2 cellular contexts compared by ENCODE assay signal in genomic region chr14:38248629-38249028, GRCh38.
TF ChIP-seq lines count a peak whose summit lies in the region.

No MANE protein-coding gene starts in this region.

TF ChIP-seq in H1, 55 proteins besides CTCF, POLR2A, EP300 and RAD21:
- TF ChIP-seq SRF (IDR thresholded peaks at IDR 0.05; ENCODE audit: low read depth, low read length) (no peak), RXRA (IDR thresholded peaks at IDR 0.05; ENCODE audit: insufficient read depth, low read depth, low read length) (no peak), BCL11A (IDR thresholded peaks at IDR 0.05; ENCODE audit: low read depth in 2 of 2, low read length in 2 of 2) (no peak), NRF1 (IDR thresholded peaks at IDR 0.05; ENCODE audit: low read depth, low read length) (no peak), TAF1 (IDR thresholded peaks at IDR 0.05; ENCODE audit: low read depth, low read length) (no peak), SP1 (IDR thresholded peaks at IDR 0.05; ENCODE audit: low read depth, low read length) (no peak), POLR2AphosphoS5 (IDR thresholded peaks at IDR 0.05; ENCODE audit: low read depth, low read length) (no peak), SIN3A (conservative IDR thresholded peaks at IDR 0.05 in 1 of 2, IDR thresholded peaks at IDR 0.05 in 1 of 2; ENCODE audit: low read depth in 1 of 2, low read length in 2 of 2) (no peak), SAP30 (IDR thresholded peaks at IDR 0.05; ENCODE audit: insufficient read depth, insufficient replicate concordance, low read length) (no peak), TBP (IDR thresholded peaks at IDR 0.05; ENCODE audit: low read depth, low read length) (no peak), SP4 (IDR thresholded peaks at IDR 0.05; ENCODE audit: low read length) (no peak), E2F6 (IDR thresholded peaks at IDR 0.05) (no peak), ASH2L (IDR thresholded peaks at IDR 0.05; ENCODE audit: low read length) (no peak), TAF7 (optimal IDR thresholded peaks at IDR 0.05; ENCODE audit: borderline replicate concordance, low read depth, low read length) (no peak), EZH2 (IDR thresholded peaks at IDR 0.05; ENCODE audit: low read depth, low read length, severe bottlenecking) (no peak), USF2 (IDR thresholded peaks at IDR 0.05; ENCODE audit: low read length) (no peak), CHD1 (IDR thresholded peaks at IDR 0.05; ENCODE audit: low read depth, low read length) (no peak)

TF ChIP-seq in neural cell, 6 proteins besides CTCF, POLR2A, EP300 and RAD21:
- TF ChIP-seq TAF1 (IDR thresholded peaks at IDR 0.05; ENCODE audit: low read depth) (no peak), EZH2 (IDR thresholded peaks at IDR 0.05; ENCODE audit: borderline replicate concordance, insufficient read depth, low read length, poor library complexity, severe bottlenecking) (no peak), SMC3 (conservative IDR thresholded peaks at IDR 0.05; ENCODE audit: poor library complexity) (no peak), REST (IDR thresholded peaks at IDR 0.05; ENCODE audit: borderline replicate concordance) (no peak), MXI1 (conservative IDR thresholded peaks at IDR 0.05; ENCODE audit: poor library complexity, severe bottlenecking) (no peak), POLR2AphosphoS5 (IDR thresholded peaks at IDR 0.05) (no peak)
